Comparison of ENCODE assay signal across 8 cellular contexts in the genomic region with DNA sequence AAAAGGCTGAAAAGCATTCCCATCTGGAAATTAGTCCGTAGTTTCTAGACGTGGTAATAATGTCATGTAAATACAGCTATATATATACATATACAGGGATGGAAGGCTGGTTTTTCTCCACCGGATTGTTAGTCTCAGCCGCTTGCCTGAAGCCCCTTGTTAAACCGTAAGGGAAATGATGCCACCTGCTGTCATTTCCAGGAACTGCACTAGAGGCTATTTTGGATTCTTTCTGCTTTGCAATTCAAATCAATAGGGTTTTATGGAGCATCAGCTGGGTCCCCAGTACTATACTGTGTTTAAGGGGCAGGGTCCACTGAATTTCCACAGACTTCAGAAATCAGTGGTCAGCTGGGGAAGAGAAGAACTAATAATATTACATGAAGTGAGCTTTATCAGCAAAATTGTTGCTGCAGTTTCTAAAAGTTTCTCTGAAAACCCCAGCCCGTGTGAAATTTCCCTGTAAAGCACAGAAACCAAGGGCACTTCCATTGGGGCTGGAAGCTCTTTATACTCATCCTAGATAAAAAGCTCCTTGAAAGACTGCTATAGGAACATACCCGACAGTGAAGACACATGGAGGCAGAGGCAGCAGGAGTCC. TPM values are rescaled to one million over a fixed set of nuclear protein-coding genes. Genes with fewer than 3 reads are reported as not detected.
DNase-seq lines count a peak whose midpoint lies in the region; ATAC-seq, FAIRE-seq and TF ChIP-seq lines count a peak whose summit lies in the region.

No MANE protein-coding gene starts in this region.

- no peak for TF ChIP-seq POLR2A in GM12892 (IDR thresholded peaks at IDR 0.05; ENCODE audit: low read depth, low read length)

- no peaks in the 10 kb centered on the region for H3K9me3 Mint-ChIP-seq in naive B cell
- H3K9me3 Mint-ChIP-seq in stimulated activated effector memory CD8-positive, alpha-beta T cell treated with anti-CD3 and anti-CD28 coated beads, Interleukin-12 subunit alpha, Interleukin-12 subunit beta, amount 100 ng/mL, for 72 hours: no peaks in the 10 kb centered on the region

- peak; percentile 96 for TF ChIP-seq CTCF in 22Rv1 (IDR thresholded peaks at IDR 0.05)

- H3K27ac ChIP-seq in 22Rv1: no peak overlapping the region

- H3K27me3 Mint-ChIP-seq in naive B cell: no peaks in the 10 kb centered on the region

- peak; percentile 93 for FAIRE-seq in GM12892 (lab: Jason Lieb, UNC)

- H3K27ac Mint-ChIP-seq in naive B cell: peak overlapping the region in 4 of 6 donors; percentile 41 to 83 (median 62)
- peak overlapping the region; percentile 89 for H3K27ac Mint-ChIP-seq in stimulated activated effector memory CD8-positive, alpha-beta T cell treated with anti-CD3 and anti-CD28 coated beads, Interleukin-12 subunit alpha, Interleukin-12 subunit beta, amount 100 ng/mL, for 72 hours

- peaks cover 38 to 59% (median 49%) of the 10 kb centered on the region in 3 donors for H3K4me1 Mint-ChIP-seq in naive B cell
- peaks cover 36% of the 10 kb centered on the region for H3K4me1 Mint-ChIP-seq in stimulated activated effector memory CD8-positive, alpha-beta T cell treated with anti-CD3 and anti-CD28 coated beads, Interleukin-12 subunit alpha, Interleukin-12 subunit beta, amount 100 ng/mL, for 72 hours

- peaks cover 18 to 23% of the 10 kb centered on the region in 2 donors for H3K36me3 Mint-ChIP-seq in naive B cell
- peaks cover 94% of the 10 kb centered on the region for H3K36me3 Mint-ChIP-seq in stimulated activated effector memory CD8-positive, alpha-beta T cell treated with anti-CD3 and anti-CD28 coated beads, Interleukin-12 subunit alpha, Interleukin-12 subunit beta, amount 100 ng/mL, for 72 hours

- no peak overlapping the region for H3K4me3 Mint-ChIP-seq in naive B cell
- H3K4me3 Mint-ChIP-seq in stimulated activated effector memory CD8-positive, alpha-beta T cell treated with anti-CD3 and anti-CD28 coated beads, Interleukin-12 subunit alpha, Interleukin-12 subunit beta, amount 100 ng/mL, for 72 hours: no peak overlapping the region

- DNase-seq in GM12892 (ENCODE audit: insufficient read length): peak; percentile 50
- DNase-seq in HT1080 (ENCODE audit: low read depth): peak; percentile 67
- DNase-seq in NOMO-1 treated with dmso at 0.1 percent for 144 hours (lab: John Stamatoyannopoulos, UW; ENCODE audit: unreplicated experiment): peak; percentile 20
- DNase-seq in activated CD8-positive, alpha-beta memory T cell treated with anti-CD3 and anti-CD28 coated beads, Interleukin-2, amount 50 U/mL, for 1 hour (ENCODE audit: extremely low read depth): peak; percentile 40
- peak; percentile 68 for DNase-seq in epidermal melanocyte (ENCODE audit: insufficient read length, low spot score)
- DNase-seq in naive B cell: peak; percentile 71
- DNase-seq in stimulated activated effector memory CD8-positive, alpha-beta T cell treated with anti-CD3 and anti-CD28 coated beads, Interleukin-12 subunit alpha, Interleukin-12 subunit beta, amount 100 ng/mL, for 72 hours (ENCODE audit: low spot score in 2 of 2): peak; percentile 76 to 92

- peak; percentile 78 to 79 for ATAC-seq in naive B cell (ENCODE audit: low read depth in 2 of 2)
- peak; percentile 63 for ATAC-seq in stimulated activated effector memory CD8-positive, alpha-beta T cell treated with anti-CD3 and anti-CD28 coated beads, Interleukin-12 subunit alpha, Interleukin-12 subunit beta, amount 100 ng/mL, for 72 hours

RNA-seq across cellular contexts. Expression of gene MPZL1, which starts 33.8 kb away (rescaled TPM):
- 31.9 TPM for polyA plus RNA-seq in GM12892 (2012; ENCODE audit: missing spikeins)
- total RNA-seq in HT1080 (2014; rRNA removed; shearing (Covaris generic)): 67.6 and 70.0 TPM in 2 replicates
- 46.2 and 55.0 TPM in 2 replicates for polyA plus RNA-seq in HT1080 (2015; cell fraction: cytosol; rRNA removed)
- polyA plus RNA-seq in HT1080 (2015; cell fraction: nucleus; rRNA removed): 43.0 and 51.1 TPM in 2 replicates
- 10 to 100 TPM; 23.5 to 64.2 (median 29.7) TPM for polyA plus RNA-seq in naive B cell (ENCODE audit: low read depth in 6 of 6)

RNA-seq across cellular contexts. Expression of gene RCSD1, which starts 58.0 kb away (rescaled TPM):
- polyA plus RNA-seq in GM12892 (2012; ENCODE audit: missing spikeins): 68.5 TPM
- not detected in 2 replicates for total RNA-seq in HT1080 (2014; rRNA removed; shearing (Covaris generic))
- polyA plus RNA-seq in HT1080 (2015; cell fraction: cytosol; rRNA removed): not detected in 2 replicates
- not detected in 2 replicates for polyA plus RNA-seq in HT1080 (2015; cell fraction: nucleus; rRNA removed)
- polyA plus RNA-seq in naive B cell (ENCODE audit: low read depth in 6 of 6): 100 to 1,000 TPM; 273 to 418 (median 333) TPM

Comparison
In these comparisons a context has a peak if more than half of its experiments do, and no peak if none do; other contexts are left out.
1. DNase-seq: peak in every context shown above with its lines; median percentile 84 in stimulated activated effector memory CD8-positive, alpha-beta T cell treated with anti-CD3 and anti-CD28 coated beads, Interleukin-12 subunit alpha, Interleukin-12 subunit beta, amount 100 ng/mL, for 72 hours; 71 in naive B cell; 68 in epidermal melanocyte; 67 in HT1080; 50 in GM12892; 40 in activated CD8-positive, alpha-beta memory T cell treated with anti-CD3 and anti-CD28 coated beads, Interleukin-2, amount 50 U/mL, for 1 hour; 20 in NOMO-1 treated with dmso at 0.1 percent for 144 hours.